37 cellular contexts compared by ENCODE assay signal in genomic region chr3:122010506-122010905, GRCh38. TPM values are rescaled to one million over a fixed set of nuclear protein-coding genes. Genes with fewer than 3 reads are reported as not detected.
"Had no signal": no experiment of that assay in that cellular context is flagged by ENCODE, and none has a peak within 500 bp of the region (broad histone marks: within the 10 kb centered on the region; RNA-seq: fewer than 3 reads in every experiment).

No MANE protein-coding gene starts in this region.

- ATAC-seq: activated CD4-positive, CD25-positive, alpha-beta regulatory T cell treated with anti-CD3 and anti-CD28 coated beads, Interleukin-2, amount 50 U/mL, for 24 hours; activated naive CD4-positive, alpha-beta T cell treated with anti-CD3 and anti-CD28 coated beads, Interleukin-2, amount 50 U/mL, for 72 hours; activated T-cell treated with anti-CD3 and anti-CD28 coated beads, Interleukin-2, amount 50 U/mL, for 72 hours; body of pancreas; effector memory CD8-positive, alpha-beta T cell; gastroesophageal sphincter; heart right ventricle; T-helper 17 cell had no signal

- H3K27me3 Mint-ChIP-seq: activated B cell treated with CpG ODN at 0.5 μM for 24 hours had no signal

- H3K4me2 ChIP-seq: hepatocyte had no signal

- H3K4me1 Mint-ChIP-seq: activated naive CD4-positive, alpha-beta T cell treated with anti-CD3 and anti-CD28 coated beads, Interleukin-2, amount 10 ng/mL, durations not matched to agents 7 days and 5 days; activated naive CD8-positive, alpha-beta T cell treated with anti-CD3 and anti-CD28 coated beads, Interleukin-2, amount 10 ng/mL, durations not matched to agents 7 days and 5 days had no signal

- H3K9me3 Mint-ChIP-seq: activated B cell treated with CpG ODN at 0.5 μM for 24 hours; activated naive CD4-positive, alpha-beta T cell treated with anti-CD3 and anti-CD28 coated beads, Interleukin-2, amount 10 ng/mL, durations not matched to agents 7 days and 5 days; activated naive CD4-positive, alpha-beta T cell treated with anti-CD3 and anti-CD28 coated beads, Interleukin-2, amount 50 U/mL, for 72 hours; activated naive CD8-positive, alpha-beta T cell treated with anti-CD3 and anti-CD28 coated beads, Interleukin-2, amount 10 ng/mL, durations not matched to agents 7 days and 5 days; activated T-cell treated with anti-CD3 and anti-CD28 coated beads, Interleukin-2, amount 50 U/mL, for 24 hours; activated T-cell treated with anti-CD3 and anti-CD28 coated beads, Interleukin-2, amount 50 U/mL, for 72 hours; effector memory CD8-positive, alpha-beta T cell had no signal

- H3K4me3 ChIP-seq: body of pancreas, esophagus squamous epithelium, gastroesophageal sphincter, heart right ventricle, hepatocyte had no signal

- DNase-seq: activated B cell treated with CpG ODN at 0.5 μM for 24 hours; activated CD4-positive, alpha-beta T cell treated with anti-CD3 and anti-CD28 coated beads for 48 hours; activated CD4-positive, alpha-beta T cell treated with anti-CD3 and anti-CD28 coated beads, Interleukin-2, amount 50 U/mL, for 1 hour; activated CD4-positive, alpha-beta T cell treated with anti-CD3 and anti-CD28 coated beads, Interleukin-2, amount 50 U/mL, for 48 hours; activated CD8-positive, alpha-beta memory T cell treated with anti-CD3 and anti-CD28 coated beads, Interleukin-2, amount 50 U/mL, for 48 hours; activated gamma-delta T cell; activated naive CD4-positive, alpha-beta T cell; activated naive CD4-positive, alpha-beta T cell treated with anti-CD3 and anti-CD28 coated beads, Interleukin-2, amount 10 ng/mL, durations not matched to agents 7 days and 5 days; activated naive CD8-positive, alpha-beta T cell treated with anti-CD3 and anti-CD28 coated beads, Interleukin-2, amount 10 ng/mL, durations not matched to agents 7 days and 5 days; activated T-cell treated with anti-CD3 and anti-CD28 coated beads for 4 hours; activated T-cell treated with anti-CD3 and anti-CD28 coated beads, Interleukin-2, amount 50 U/mL, for 24 hours; activated T-cell treated with anti-CD3 and anti-CD28 coated beads, Interleukin-2, amount 50 U/mL, for 72 hours; amniotic stem cell; anterior cingulate cortex; body of pancreas; caudate nucleus; cortex of kidney; dermis blood vessel endothelial cell; effector CD4-positive, alpha-beta T cell; effector memory CD8-positive, alpha-beta T cell; esophagus squamous epithelium; foreskin melanocyte; heart right ventricle; T-helper 17 cell; T1000; WERI-Rb-1 had no signal

- H3K4me1 ChIP-seq: gastroesophageal sphincter, heart right ventricle had no signal

- H3K79me2 ChIP-seq: hepatocyte had no signal

- H3K4me3 Mint-ChIP-seq: activated B cell treated with CpG ODN at 0.5 μM for 24 hours; activated naive CD4-positive, alpha-beta T cell treated with anti-CD3 and anti-CD28 coated beads, Interleukin-2, amount 10 ng/mL, durations not matched to agents 7 days and 5 days; activated naive CD8-positive, alpha-beta T cell treated with anti-CD3 and anti-CD28 coated beads, Interleukin-2, amount 10 ng/mL, durations not matched to agents 7 days and 5 days; activated T-cell treated with anti-CD3 and anti-CD28 coated beads, Interleukin-2, amount 50 U/mL, for 24 hours; effector memory CD8-positive, alpha-beta T cell; T-helper 17 cell; T-helper 2 cell treated with Interferon-gamma antibody and Interleukin-4, amounts not matched to agents 5 μg/mL and 100 μg/mL, for 36 hours had no signal

- H3K27me3 ChIP-seq: body of pancreas, esophagus squamous epithelium, gastroesophageal sphincter had no signal

- H3K27ac Mint-ChIP-seq: activated B cell treated with CpG ODN at 0.5 μM for 24 hours; activated naive CD4-positive, alpha-beta T cell treated with anti-CD3 and anti-CD28 coated beads, Interleukin-2, amount 10 ng/mL, durations not matched to agents 7 days and 5 days; activated naive CD4-positive, alpha-beta T cell treated with anti-CD3 and anti-CD28 coated beads, Interleukin-2, amount 50 U/mL, for 72 hours; activated naive CD8-positive, alpha-beta T cell treated with anti-CD3 and anti-CD28 coated beads, Interleukin-2, amount 10 ng/mL, durations not matched to agents 7 days and 5 days; activated T-cell treated with anti-CD3 and anti-CD28 coated beads, Interleukin-2, amount 50 U/mL, for 24 hours; activated T-cell treated with anti-CD3 and anti-CD28 coated beads, Interleukin-2, amount 50 U/mL, for 72 hours; effector memory CD8-positive, alpha-beta T cell; T-helper 2 cell treated with Interferon-gamma antibody and Interleukin-4, amounts not matched to agents 5 μg/mL and 100 μg/mL, for 36 hours had no signal

- H3K27ac ChIP-seq: body of pancreas, epithelial cell of prostate, esophagus squamous epithelium, gastroesophageal sphincter, heart right ventricle, hepatocyte, WERI-Rb-1 had no signal

- H3K36me3 ChIP-seq: esophagus squamous epithelium, gastroesophageal sphincter, heart right ventricle, WERI-Rb-1 had no signal

- H3K36me3 Mint-ChIP-seq: activated naive CD4-positive, alpha-beta T cell treated with anti-CD3 and anti-CD28 coated beads, Interleukin-2, amount 10 ng/mL, durations not matched to agents 7 days and 5 days; activated naive CD4-positive, alpha-beta T cell treated with anti-CD3 and anti-CD28 coated beads, Interleukin-2, amount 50 U/mL, for 72 hours; activated naive CD8-positive, alpha-beta T cell treated with anti-CD3 and anti-CD28 coated beads, Interleukin-2, amount 10 ng/mL, durations not matched to agents 7 days and 5 days had no signal

RNA-seq across cellular contexts. Expression of gene ILDR1, which starts 11.5 kb away (rescaled TPM):
- total RNA-seq: activated naive CD4-positive, alpha-beta T cell treated with anti-CD3 and anti-CD28 coated beads, Interleukin-2, amount 50 U/mL, for 72 hours; activated naive CD8-positive, alpha-beta T cell treated with anti-CD3 and anti-CD28 coated beads, Interleukin-2, amount 10 ng/mL, durations not matched to agents 7 days and 5 days; chondrocyte; dermis blood vessel endothelial cell; endothelial cell of umbilical vein; fibroblast of lung; fibroblast of villous mesenchyme; glomerular endothelial cell had no signal
- polyA plus RNA-seq: endothelial cell of umbilical vein, fibroblast of lung, heart right ventricle had no signal

RNA-seq across cellular contexts. Expression of gene CD86, which starts 44.7 kb away (rescaled TPM):
- total RNA-seq: chondrocyte, dermis blood vessel endothelial cell, endothelial cell of umbilical vein, fibroblast of lung, fibroblast of villous mesenchyme, glomerular endothelial cell, hepatocyte had no signal
- polyA plus RNA-seq: endothelial cell of umbilical vein, fibroblast of lung had no signal
